In genomic region chrX:56811599-56811998, GRCh38 we compare ENCODE assay signal across 18 cellular contexts.
A peak's percentile ranks its signal among the peaks of the same experiment; 100 is the strongest.
DNase-seq lines count a peak whose midpoint lies in the region; ATAC-seq and TF ChIP-seq lines count a peak whose summit lies in the region.
"Had no signal": no experiment of that assay in that cellular context is flagged by ENCODE, and none has a peak within 500 bp of the region (broad histone marks: within the 10 kb centered on the region; RNA-seq: fewer than 3 reads in every experiment).

No MANE protein-coding gene starts in this region.

- no peak overlapping the region for H3K9ac ChIP-seq in neural progenitor cell
- H3K9ac ChIP-seq: KMS-11 had no signal

- no peaks in the 10 kb centered on the region for H3K9me3 Mint-ChIP-seq in immature natural killer cell
- peaks cover 35% of the 10 kb centered on the region for H3K9me3 Mint-ChIP-seq in neural progenitor cell
- no peaks in the 10 kb centered on the region for H3K9me3 Mint-ChIP-seq in activated CD4-positive, alpha-beta memory T cell treated with anti-CD3 and anti-CD28 coated beads, Interleukin-2, amount 10 ng/mL, durations not matched to agents 7 days and 5 days

- no peak for TF ChIP-seq CTCF in vagina (IDR thresholded peaks at IDR 0.05)
- TF ChIP-seq CTCF in neural progenitor cell (IDR thresholded peaks at IDR 0.05): no peak

- H2AFZ ChIP-seq in neural progenitor cell (replicated peaks): no peak overlapping the region

- DNase-seq in cardiac septum (ENCODE audit: low spot score) (peak; percentile 53), Right ventricle myocardium superior (no peak), immature natural killer cell (no peak), vagina (ENCODE audit: extremely low spot score in 2 of 2) (peak in 1 of 2 donors; percentile 67), neural progenitor cell (ENCODE audit: low spot score) (no peak)
- no peak for DNase-seq in stimulated activated CD4-positive, alpha-beta T cell treated with anti-CD3 and anti-CD28 coated beads, Interleukin-4, amount 100 ng/mL, for 4 hours
- no peak for DNase-seq in activated CD4-positive, alpha-beta memory T cell treated with anti-CD3 and anti-CD28 coated beads, Interleukin-2, amount 10 ng/mL, durations not matched to agents 7 days and 5 days
- DNase-seq: ACHN, DMS 273 treated with DMSO at 0.1 percent for 48 hours, GF-D8, NCI-H1048, NCI-H1436 treated with DMSO at 0.1 percent for 48 hours, NCI-H2029 treated with DMSO at 0.1 percent for 48 hours, NCI-H748 treated with DMSO at 0.1 percent for 48 hours, RPMI8226 had no signal

- peak overlapping the region in 1 of 5 donors; percentile 8 for H3K4me3 Mint-ChIP-seq in immature natural killer cell
- H3K4me3 Mint-ChIP-seq in neural progenitor cell: no peak overlapping the region
- H3K4me3 Mint-ChIP-seq in activated CD4-positive, alpha-beta memory T cell treated with anti-CD3 and anti-CD28 coated beads, Interleukin-2, amount 10 ng/mL, durations not matched to agents 7 days and 5 days: no peak overlapping the region

- peak overlapping the region; percentile 1 for H3K27ac ChIP-seq in KOPT-K1 (ENCODE audit: low read depth, low read length, poor library complexity, severe bottlenecking)
- peak overlapping the region; percentile 45 for H3K27ac ChIP-seq in vagina
- no peak overlapping the region for H3K27ac ChIP-seq in neural progenitor cell
- H3K27ac ChIP-seq: KMS-11, SJSA1 had no signal

- peak overlapping the region in 4 of 6 donors; percentile 28 to 91 (median 60) for H3K27ac Mint-ChIP-seq in immature natural killer cell
- no peak overlapping the region for H3K27ac Mint-ChIP-seq in neural progenitor cell
- no peak overlapping the region for H3K27ac Mint-ChIP-seq in activated CD4-positive, alpha-beta memory T cell treated with anti-CD3 and anti-CD28 coated beads, Interleukin-2, amount 10 ng/mL, durations not matched to agents 7 days and 5 days

- peaks cover 8% of the 10 kb centered on the region for H3K4me1 ChIP-seq in vagina
- no peaks in the 10 kb centered on the region for H3K4me1 ChIP-seq in neural progenitor cell
- H3K4me1 ChIP-seq: SJSA1 had no signal

- H3K36me3 ChIP-seq in KOPT-K1 (ENCODE audit: insufficient read depth, low read length) (no peaks in the 10 kb centered on the region), vagina (no peaks in the 10 kb centered on the region), neural progenitor cell (no peaks in the 10 kb centered on the region)
- H3K36me3 ChIP-seq: SJSA1 had no signal

- H3K27me3 ChIP-seq in vagina (no peaks in the 10 kb centered on the region), neural progenitor cell (no peaks in the 10 kb centered on the region)
- H3K27me3 ChIP-seq: SJSA1 had no signal

- intact Hi-C loops in cardiac septum (cut with DNase I) (no loop called here), Right ventricle myocardium superior (cut with DNase I) (no loop called here), vagina (cut with DNase I) (loop anchor here (5.0 kb wide), 1 partner anchor 546 kb away; no protein-coding TSS in a partner anchor)

- H3K9me3 ChIP-seq in KOPT-K1 (ENCODE audit: insufficient read depth, low read length, poor library complexity, severe bottlenecking) (no peaks in the 10 kb centered on the region), vagina (no peaks in the 10 kb centered on the region), neural progenitor cell (ENCODE audit: low read depth) (no peaks in the 10 kb centered on the region)
- H3K9me3 ChIP-seq: SJSA1 had no signal

- H3K4me1 Mint-ChIP-seq in immature natural killer cell: peaks cover 30 to 33% of the 10 kb centered on the region in 2 donors
- H3K4me1 Mint-ChIP-seq in neural progenitor cell: no peaks in the 10 kb centered on the region
- peaks cover 30% of the 10 kb centered on the region for H3K4me1 Mint-ChIP-seq in activated CD4-positive, alpha-beta memory T cell treated with anti-CD3 and anti-CD28 coated beads, Interleukin-2, amount 10 ng/mL, durations not matched to agents 7 days and 5 days

- H3K36me3 Mint-ChIP-seq in immature natural killer cell: peaks cover 0 to 4% (median 0%) of the 10 kb centered on the region in 3 donors
- H3K36me3 Mint-ChIP-seq in neural progenitor cell: peaks cover 7% of the 10 kb centered on the region
- peaks cover 9% of the 10 kb centered on the region for H3K36me3 Mint-ChIP-seq in activated CD4-positive, alpha-beta memory T cell treated with anti-CD3 and anti-CD28 coated beads, Interleukin-2, amount 10 ng/mL, durations not matched to agents 7 days and 5 days (ENCODE audit: low read depth)

- H3K4me2 ChIP-seq in neural progenitor cell: no peak overlapping the region
- H3K4me2 ChIP-seq: KMS-11 had no signal

- POLR2A ChIA-PET in activated CD4-positive, alpha-beta memory T cell treated with anti-CD3 and anti-CD28 coated beads, Interleukin-2, amount 10 ng/mL, durations not matched to agents 7 days and 5 days (lab: Charles Lee): no interaction called here

- H3K4me3 ChIP-seq in vagina: no peak overlapping the region
- H3K4me3 ChIP-seq in neural progenitor cell: no peak overlapping the region
- H3K4me3 ChIP-seq: SJSA1 had no signal

- TF ChIP-seq POLR2A in vagina (IDR thresholded peaks at IDR 0.05): no peak

- H3K27me3 Mint-ChIP-seq in immature natural killer cell (ENCODE audit: low read depth in 3 of 3) (peaks cover 7 to 11% (median 10%) of the 10 kb centered on the region in 3 donors), neural progenitor cell (ENCODE audit: insufficient read depth, low read depth) (peaks cover 3% of the 10 kb centered on the region)
- H3K27me3 Mint-ChIP-seq in activated CD4-positive, alpha-beta memory T cell treated with anti-CD3 and anti-CD28 coated beads, Interleukin-2, amount 10 ng/mL, durations not matched to agents 7 days and 5 days: no peaks in the 10 kb centered on the region

- CTCF ChIA-PET in activated CD4-positive, alpha-beta memory T cell treated with anti-CD3 and anti-CD28 coated beads, Interleukin-2, amount 10 ng/mL, durations not matched to agents 7 days and 5 days (lab: Charles Lee): no interaction called here

- H4K20me1 ChIP-seq in neural progenitor cell (ENCODE audit: low read depth): no peaks in the 10 kb centered on the region

- H3K79me2 ChIP-seq in neural progenitor cell (ENCODE audit: low read depth): peaks cover 37% of the 10 kb centered on the region

- no peaks in the 10 kb centered on the region for H3F3A ChIP-seq in neural progenitor cell (ENCODE audit: low read depth)

- no peak for ATAC-seq in Right ventricle myocardium superior (ENCODE audit: poor library complexity)

Comparison
In these comparisons a context has a peak if more than half of its experiments do, and no peak if none do; other contexts are left out.
1. H3K27ac Mint-ChIP-seq: peak in immature natural killer cell (4 of 6); none in neural progenitor cell (single experiment) and activated CD4-positive, alpha-beta memory T cell treated with anti-CD3 and anti-CD28 coated beads, Interleukin-2, amount 10 ng/mL, durations not matched to agents 7 days and 5 days (single experiment).